7 cellular contexts compared by ENCODE assay signal in genomic region chr15:48966595-48967301, GRCh38. TPM values are rescaled to one million over a fixed set of nuclear protein-coding genes. Genes with fewer than 3 reads are reported as not detected.
DNase-seq lines count a peak whose midpoint lies in the region; ATAC-seq and TF ChIP-seq lines count a peak whose summit lies in the region.

No MANE protein-coding gene starts in this region.

- peak; percentile 84 for ATAC-seq in GM18907 (IDR thresholded peaks at IDR 0.05; ENCODE audit: unreplicated experiment)
- ATAC-seq in HG02642 (IDR thresholded peaks at IDR 0.05; ENCODE audit: poor library complexity, unreplicated experiment), result peak; percentile 77

- DNase-seq in NCI-H226, result peak; percentile 66
- DNase-seq in fibroblast of pulmonary artery (ENCODE audit: low read depth), result peak; percentile 29
- DNase-seq in mesothelial cell of epicardium (ENCODE audit: low spot score in 2 of 2, unreplicated experiment in 2 of 2), result no peak
- DNase-seq in DMS153 treated with DMSO at 0.1 percent for 48 hours (lab: John Stamatoyannopoulos, UW; ENCODE audit: unreplicated experiment), result no peak
- DNase-seq in NCI-H1417 (lab: John Stamatoyannopoulos, UW), result no peak

- H3K36me3 Mint-ChIP-seq in mesothelial cell of epicardium, result no peaks in the 10 kb centered on the region

- no peak overlapping the region for H3K4me3 ChIP-seq in fibroblast of pulmonary artery (replicated peaks; ENCODE audit: low read depth, low read length)

- H3K9me3 Mint-ChIP-seq in mesothelial cell of epicardium, result peaks cover 7% of the 10 kb centered on the region

- peaks cover 14% of the 10 kb centered on the region for H3K4me1 Mint-ChIP-seq in mesothelial cell of epicardium

- TF ChIP-seq CTCF in fibroblast of pulmonary artery (IDR thresholded peaks at IDR 0.05; ENCODE audit: low read length, missing control alignments) (no peak), mesothelial cell of epicardium (IDR thresholded peaks at IDR 0.05; ENCODE audit: unreplicated experiment) (no peak)

- H3K4me3 Mint-ChIP-seq in mesothelial cell of epicardium, result no peak overlapping the region

- no peak overlapping the region for H3K27ac Mint-ChIP-seq in mesothelial cell of epicardium

- H3K27me3 Mint-ChIP-seq in mesothelial cell of epicardium (ENCODE audit: low read depth), result peaks cover 28% of the 10 kb centered on the region

RNA-seq across cellular contexts. Expression of gene SHC4, which starts 3.0 kb away (rescaled TPM):
- 0.58 to 0.90 TPM (median 0.64 TPM) in 3 replicates for total RNA-seq in mesothelial cell of epicardium

Comparison
In these comparisons a context has a peak if more than half of its experiments do, and no peak if none do; other contexts are left out.
1. DNase-seq: peak in NCI-H226 (single experiment) and fibroblast of pulmonary artery (single experiment); none in mesothelial cell of epicardium (0 of 2), DMS153 treated with DMSO at 0.1 percent for 48 hours (single experiment) and NCI-H1417 (0 of 3).